Comparison of ENCODE assay signal across 10 cellular contexts in the genomic region with DNA sequence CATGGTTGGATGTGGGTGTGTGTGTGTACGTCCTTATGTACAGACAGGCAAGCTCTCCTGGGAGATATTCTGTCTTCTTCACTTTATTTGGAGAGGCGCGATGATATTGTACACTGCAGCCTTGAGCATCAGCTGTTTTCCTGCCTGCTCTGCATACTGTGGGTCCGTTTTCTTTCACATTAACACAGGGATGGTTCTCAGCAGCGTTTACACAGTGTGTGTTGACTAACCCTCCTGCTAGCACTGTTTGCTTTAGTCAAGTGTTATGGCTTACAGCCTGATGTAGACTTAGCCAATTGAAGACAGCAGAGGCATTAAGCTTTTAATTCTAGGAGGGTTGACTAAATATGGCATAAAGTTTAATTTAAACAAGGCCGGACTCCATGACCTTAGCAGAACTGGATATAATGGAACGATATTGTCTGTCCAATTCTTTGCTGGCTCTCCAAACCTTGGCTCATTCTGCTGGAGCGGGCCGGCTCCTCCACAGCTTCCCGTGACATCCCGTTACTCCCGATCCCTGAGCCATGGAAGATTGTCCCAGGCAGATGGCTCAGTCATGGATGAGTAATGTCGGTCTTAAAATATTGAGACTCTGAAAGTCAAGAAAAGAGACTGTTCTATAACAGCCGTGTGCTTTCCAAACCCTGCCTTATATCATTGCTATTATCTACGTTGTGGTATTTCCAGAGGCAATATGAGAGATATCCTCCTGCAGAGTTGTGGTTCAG.
DNase-seq lines count a peak whose midpoint lies in the region; ATAC-seq and TF ChIP-seq lines count a peak whose summit lies in the region.
"Had no signal": no experiment of that assay in that cellular context is flagged by ENCODE, and none has a peak within 500 bp of the region (broad histone marks: within the 10 kb centered on the region; RNA-seq: fewer than 3 reads in every experiment).

No MANE protein-coding gene starts in this region.

- no peak overlapping the region for H2BK12ac ChIP-seq in mesenchymal stem cell (ENCODE audit: low read length in 2 of 2)

- no peak overlapping the region for H2BK5ac ChIP-seq in mesenchymal stem cell (ENCODE audit: low read depth, low read length, poor library complexity, severe bottlenecking)

- H3K4me3 ChIP-seq in AG10803 (ENCODE audit: low read length) (peak overlapping the region; percentile 70), mesenchymal stem cell (ENCODE audit: insufficient read depth in 1 of 2, low read depth in 1 of 2, low read length in 2 of 2) (peak overlapping the region in 1 of 2 experiments; percentile 63), BE2C (ENCODE audit: low read depth, low read length) (no peak overlapping the region)
- H3K4me3 ChIP-seq: tibial artery had no signal

- H2AFZ ChIP-seq in mesenchymal stem cell (ENCODE audit: low read depth, low read length): no peak overlapping the region

- H4K91ac ChIP-seq in mesenchymal stem cell (ENCODE audit: low read length): no peak overlapping the region

- H3K4me2 ChIP-seq in mesenchymal stem cell (ENCODE audit: low read length, poor library complexity, severe bottlenecking): no peak overlapping the region

- no peak for ATAC-seq in GM21423 (IDR thresholded peaks at IDR 0.05; ENCODE audit: unreplicated experiment)
- ATAC-seq in stimulated activated effector memory CD8-positive, alpha-beta T cell treated with anti-CD3 and anti-CD28 coated beads, Interleukin-12 subunit alpha, Interleukin-12 subunit beta, amount 100 ng/mL, for 72 hours: no peak
- ATAC-seq in activated CD8-positive, alpha-beta memory T cell treated with anti-CD3 and anti-CD28 coated beads, Interleukin-2, amount 10 ng/mL, durations not matched to agents 7 days and 5 days: no peak

- peak overlapping the region; percentile 41 for H3K27ac ChIP-seq in VCaP
- H3K27ac ChIP-seq in mesenchymal stem cell (ENCODE audit: low read length, poor library complexity, severe bottlenecking): no peak overlapping the region

- H2BK15ac ChIP-seq in mesenchymal stem cell (ENCODE audit: low read depth, poor library complexity, severe bottlenecking): no peak overlapping the region

- no peaks in the 10 kb centered on the region for H3K4me1 Mint-ChIP-seq in stimulated activated effector memory CD8-positive, alpha-beta T cell treated with anti-CD3 and anti-CD28 coated beads, Interleukin-12 subunit alpha, Interleukin-12 subunit beta, amount 100 ng/mL, for 72 hours
- no peaks in the 10 kb centered on the region for H3K4me1 Mint-ChIP-seq in activated CD8-positive, alpha-beta memory T cell treated with anti-CD3 and anti-CD28 coated beads, Interleukin-2, amount 10 ng/mL, durations not matched to agents 7 days and 5 days

- H3K9ac ChIP-seq in mesenchymal stem cell (ENCODE audit: low read length): peak overlapping the region; percentile 21

- CTCF ChIA-PET in activated CD8-positive, alpha-beta memory T cell treated with anti-CD3 and anti-CD28 coated beads, Interleukin-2, amount 10 ng/mL, durations not matched to agents 7 days and 5 days (lab: Charles Lee): no interaction called here

- H3K27me3 ChIP-seq in mesenchymal stem cell (ENCODE audit: control insufficient read depth in 1 of 2, insufficient read depth in 1 of 2, low read length in 2 of 2) (no peaks in the 10 kb centered on the region), BE2C (no peaks in the 10 kb centered on the region)
- H3K27me3 ChIP-seq: tibial artery had no signal

- H3K4me1 ChIP-seq in mesenchymal stem cell (ENCODE audit: control insufficient read depth, insufficient read depth, low read depth, low read length) (no peaks in the 10 kb centered on the region), BE2C (no peaks in the 10 kb centered on the region)
- H3K4me1 ChIP-seq: tibial artery had no signal

- H2BK120ac ChIP-seq in mesenchymal stem cell (ENCODE audit: low read depth, low read length): no peak overlapping the region

- no peak overlapping the region for H3K23ac ChIP-seq in mesenchymal stem cell (ENCODE audit: low read length in 2 of 2)

- no peaks in the 10 kb centered on the region for H3K9me3 Mint-ChIP-seq in stimulated activated effector memory CD8-positive, alpha-beta T cell treated with anti-CD3 and anti-CD28 coated beads, Interleukin-12 subunit alpha, Interleukin-12 subunit beta, amount 100 ng/mL, for 72 hours
- no peaks in the 10 kb centered on the region for H3K9me3 Mint-ChIP-seq in activated CD8-positive, alpha-beta memory T cell treated with anti-CD3 and anti-CD28 coated beads, Interleukin-2, amount 10 ng/mL, durations not matched to agents 7 days and 5 days (ENCODE audit: low read depth)

- no peak overlapping the region for H3K27ac Mint-ChIP-seq in stimulated activated effector memory CD8-positive, alpha-beta T cell treated with anti-CD3 and anti-CD28 coated beads, Interleukin-12 subunit alpha, Interleukin-12 subunit beta, amount 100 ng/mL, for 72 hours
- H3K27ac Mint-ChIP-seq in activated CD8-positive, alpha-beta memory T cell treated with anti-CD3 and anti-CD28 coated beads, Interleukin-2, amount 10 ng/mL, durations not matched to agents 7 days and 5 days: no peak overlapping the region

- peaks cover 11% of the 10 kb centered on the region for H3K27me3 Mint-ChIP-seq in activated CD8-positive, alpha-beta memory T cell treated with anti-CD3 and anti-CD28 coated beads, Interleukin-2, amount 10 ng/mL, durations not matched to agents 7 days and 5 days

- no peak overlapping the region for H2AK5ac ChIP-seq in mesenchymal stem cell (ENCODE audit: low read length, severe bottlenecking)

- H3K18ac ChIP-seq in mesenchymal stem cell (ENCODE audit: low read depth in 1 of 2, low read length in 2 of 2): no peak overlapping the region

- 81% methylated on average over 14 of the region's 15 CpGs for WGBS in mesenchymal stem cell

- H3K14ac ChIP-seq in mesenchymal stem cell (ENCODE audit: low read length in 2 of 2): no peak overlapping the region

- H3K9me3 ChIP-seq in mesenchymal stem cell (ENCODE audit: control insufficient read depth, low read length): no peaks in the 10 kb centered on the region
- no peaks in the 10 kb centered on the region for H3K9me3 ChIP-seq in BE2C
- H3K9me3 ChIP-seq: tibial artery had no signal

- no peak overlapping the region for H4K8ac ChIP-seq in mesenchymal stem cell (ENCODE audit: low read length)

- H3K36me3 Mint-ChIP-seq in stimulated activated effector memory CD8-positive, alpha-beta T cell treated with anti-CD3 and anti-CD28 coated beads, Interleukin-12 subunit alpha, Interleukin-12 subunit beta, amount 100 ng/mL, for 72 hours: no peaks in the 10 kb centered on the region
- no peaks in the 10 kb centered on the region for H3K36me3 Mint-ChIP-seq in activated CD8-positive, alpha-beta memory T cell treated with anti-CD3 and anti-CD28 coated beads, Interleukin-2, amount 10 ng/mL, durations not matched to agents 7 days and 5 days

- H3K36me3 ChIP-seq in mesenchymal stem cell (ENCODE audit: control insufficient read depth in 1 of 2, insufficient read depth in 2 of 2, low read depth in 1 of 2, low read length in 2 of 2) (peaks cover 0 to 23% of the 10 kb centered on the region in 2 experiments), BE2C (no peaks in the 10 kb centered on the region)

- TF ChIP-seq CTCF in AG10803 (conservative IDR thresholded peaks at IDR 0.05; ENCODE audit: low read length) (no peak), VCaP (conservative IDR thresholded peaks at IDR 0.05) (no peak), BE2C (IDR thresholded peaks at IDR 0.05; ENCODE audit: low read depth, low read length) (no peak)

- DNase-seq in AG10803 (ENCODE audit: low read depth) (peak; percentile 54), NCI-H1105 treated with DMSO at 0.1 percent for 48 hours (lab: John Stamatoyannopoulos, UW) (peak; percentile 61), mesenchymal stem cell (no peak), BE2C (no peak)
- DNase-seq in stimulated activated effector memory CD8-positive, alpha-beta T cell treated with anti-CD3 and anti-CD28 coated beads, Interleukin-12 subunit alpha, Interleukin-12 subunit beta, amount 100 ng/mL, for 72 hours (ENCODE audit: low spot score in 2 of 2): no peak
- DNase-seq in activated CD8-positive, alpha-beta memory T cell treated with anti-CD3 and anti-CD28 coated beads, Interleukin-2, amount 10 ng/mL, durations not matched to agents 7 days and 5 days: no peak
- DNase-seq: activated effector memory CD4-positive, alpha-beta T cell treated with Interleukin-2 at 50 U/mL for 16 hours; tibial artery had no signal

- no peaks in the 10 kb centered on the region for H3K79me1 ChIP-seq in mesenchymal stem cell (replicated peaks; ENCODE audit: low read length, poor library complexity, severe bottlenecking)

- no peak overlapping the region for H3K4me3 Mint-ChIP-seq in stimulated activated effector memory CD8-positive, alpha-beta T cell treated with anti-CD3 and anti-CD28 coated beads, Interleukin-12 subunit alpha, Interleukin-12 subunit beta, amount 100 ng/mL, for 72 hours
- H3K4me3 Mint-ChIP-seq in activated CD8-positive, alpha-beta memory T cell treated with anti-CD3 and anti-CD28 coated beads, Interleukin-2, amount 10 ng/mL, durations not matched to agents 7 days and 5 days: no peak overlapping the region

- no peak overlapping the region for H3K4ac ChIP-seq in mesenchymal stem cell (ENCODE audit: low read depth in 1 of 2, low read length in 2 of 2)

Comparison
In these comparisons a context has a peak if more than half of its experiments do, and no peak if none do; other contexts are left out.
1. DNase-seq: peak in AG10803 (single experiment) and NCI-H1105 treated with DMSO at 0.1 percent for 48 hours (single experiment); none in mesenchymal stem cell (single experiment), stimulated activated effector memory CD8-positive, alpha-beta T cell treated with anti-CD3 and anti-CD28 coated beads, Interleukin-12 subunit alpha, Interleukin-12 subunit beta, amount 100 ng/mL, for 72 hours (0 of 2), BE2C (single experiment) and activated CD8-positive, alpha-beta memory T cell treated with anti-CD3 and anti-CD28 coated beads, Interleukin-2, amount 10 ng/mL, durations not matched to agents 7 days and 5 days (single experiment).